13 cellular contexts compared by ENCODE assay signal in the genomic region with DNA sequence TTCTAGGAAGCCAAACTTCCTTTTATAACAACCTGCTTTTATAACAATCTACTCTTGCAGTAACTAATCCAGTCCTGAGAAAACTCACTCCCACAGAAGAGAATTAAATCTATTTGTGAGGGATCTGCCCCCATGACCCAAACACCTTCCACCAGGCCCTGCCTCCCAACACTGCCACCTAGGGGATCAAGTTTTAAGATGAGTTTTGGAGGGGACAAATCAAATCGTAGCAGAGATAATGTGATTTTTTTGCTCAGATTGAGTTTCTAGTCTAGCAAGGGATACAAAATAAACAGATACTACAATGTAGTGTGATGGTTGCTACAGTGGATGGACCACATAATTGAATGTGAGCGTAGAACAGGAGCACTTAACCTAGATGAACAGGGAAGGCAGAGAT. TPM values are rescaled to one million over a fixed set of nuclear protein-coding genes. Genes with fewer than 3 reads are reported as not detected.
A peak's percentile ranks its signal among the peaks of the same experiment; 100 is the strongest.
DNase-seq lines count a peak whose midpoint lies in the region; ATAC-seq and TF ChIP-seq lines count a peak whose summit lies in the region.
"Had no signal": no experiment of that assay in that cellular context is flagged by ENCODE, and none has a peak within 500 bp of the region (broad histone marks: within the 10 kb centered on the region; RNA-seq: fewer than 3 reads in every experiment).

No MANE protein-coding gene starts in this region.

- TF ChIP-seq POLR2A in suprapubic skin (IDR thresholded peaks at IDR 0.05) = no peak

- H3K9me2 ChIP-seq in PC-9 (ENCODE audit: insufficient read depth) = no peaks in the 10 kb centered on the region

- H3K4me3 ChIP-seq in AG10803 (ENCODE audit: low read length) = no peak overlapping the region
- no peak overlapping the region for H3K4me3 ChIP-seq in PC-9
- no peak overlapping the region for H3K4me3 ChIP-seq in fibroblast of mammary gland (ENCODE audit: control insufficient read depth, low read depth, low read length)
- no peak overlapping the region for H3K4me3 ChIP-seq in suprapubic skin

- H2AFZ ChIP-seq in PC-9 = no peak overlapping the region

- intact Hi-C loops in PC-9 (cut with micrococcal nuclease; ENCODE audit: unreplicated experiment) = no loop called here

- no peak overlapping the region for H3K4me2 ChIP-seq in PC-9

- POLR2A ChIA-PET in PC-9 (lab: Charles Lee; ENCODE audit: unreplicated experiment) = no interaction called here

- no peaks in the 10 kb centered on the region for H4K20me1 ChIP-seq in PC-9 (ENCODE audit: insufficient read depth)

- CTCF ChIA-PET in PC-9 (lab: Charles Lee) = no interaction called here

- TF ChIP-seq EP300 in suprapubic skin (IDR thresholded peaks at IDR 0.05) = no peak

- no TSS peak for BruUV-seq in PC-9 (replicated peaks; lab: Mats Ljungman, UMichigan)

- no peaks in the 10 kb centered on the region for H3F3A ChIP-seq in PC-9 (ENCODE audit: insufficient read depth, low read depth)

- no peak for DNase-seq in AG10803 (ENCODE audit: low read depth)
- DNase-seq in GM10266 (ENCODE audit: extremely low spot score) = no peak
- DNase-seq in PC-9 = no peak
- peak; percentile 5 for DNase-seq in fibroblast of mammary gland (ENCODE audit: low read depth)
- no peak for DNase-seq in suprapubic skin (ENCODE audit: low spot score in 2 of 2)
- DNase-seq in stimulated activated CD4-positive, alpha-beta T cell treated with anti-CD3 and anti-CD28 coated beads, Interleukin-2, amount 100 ng/mL, for 48 hours = no peak
- DNase-seq: cerebellar nuclear complex, COR-L47, hypothalamus, NCI-H524 treated with DMSO at 0.1 percent for 48 hours, T-helper 9 cell had no signal

- ATAC-seq in GM18907 (IDR thresholded peaks at IDR 0.05; ENCODE audit: unreplicated experiment) (no peak), GM21737 (IDR thresholded peaks at IDR 0.05; ENCODE audit: unreplicated experiment) (no peak)

- no peaks in the 10 kb centered on the region for H3K79me2 ChIP-seq in PC-9 (ENCODE audit: low read depth)

- H3K9me3 ChIP-seq in PC-9 (ENCODE audit: insufficient read depth, low read depth) (no peaks in the 10 kb centered on the region; the same call in 1 of the 2 replicates), suprapubic skin (peaks cover 3% of the 10 kb centered on the region)

- H3K4me1 ChIP-seq in PC-9 (replicated peaks; ENCODE audit: insufficient read depth) = no peaks in the 10 kb centered on the region
- H3K4me1 ChIP-seq in suprapubic skin = no peaks in the 10 kb centered on the region

- no peak overlapping the region for H3K27ac ChIP-seq in PC-9
- no peak overlapping the region for H3K27ac ChIP-seq in suprapubic skin

- H3K27me3 ChIP-seq in PC-9 (ENCODE audit: insufficient read depth, low read depth) (no peaks in the 10 kb centered on the region), suprapubic skin (no peaks in the 10 kb centered on the region)

- 97% methylated on average over 2 of the region's 2 CpGs for WGBS in suprapubic skin

- TF ChIP-seq CTCF in AG10803 (conservative IDR thresholded peaks at IDR 0.05; ENCODE audit: low read length) (0 out of 2 replicates have a peak, but pooled peaks have one; percentile 16), GM10266 (IDR thresholded peaks at IDR 0.05; ENCODE audit: control insufficient read depth, insufficient read depth, low read depth, missing control alignments) (peak; percentile 34), PC-9 (conservative IDR thresholded peaks at IDR 0.05) (peak; percentile 53; the same call in 1 of the 2 replicates), fibroblast of mammary gland (conservative IDR thresholded peaks at IDR 0.05; ENCODE audit: control insufficient read depth, insufficient read depth, low read depth, low read length) (peak; percentile 39), suprapubic skin (IDR thresholded peaks at IDR 0.05) (no peak)

- no peaks in the 10 kb centered on the region for H3K36me3 ChIP-seq in PC-9 (ENCODE audit: low read depth)
- H3K36me3 ChIP-seq in suprapubic skin = no peaks in the 10 kb centered on the region

RNA-seq across cellular contexts. Expression of gene NCOA1, which starts 52.2 kb away (rescaled TPM):
- 9.1 and 11.6 TPM in 2 replicates for total RNA-seq in PC-9 (2021)
- 10 to 100 TPM; 40.5 to 66.1 (median 47.2) TPM for total RNA-seq in suprapubic skin

Comparison
In these comparisons a context has a peak if more than half of its experiments do, and no peak if none do; other contexts are left out.
1. CTCF ChIP-seq: peak in AG10803 (single experiment), GM10266 (single experiment), PC-9 (single experiment) and fibroblast of mammary gland (single experiment); none in suprapubic skin (0 of 2).